In genomic region chr11:3218483-3219280, GRCh38 we compare ENCODE assay signal across 1 cellular context.
TF ChIP-seq lines count a peak whose summit lies in the region.

Gene MRGPRG, minus strand, starts transcription at chr11:3218813. Its CDS starts 0 bp downstream, at chr11:3218813.

TF ChIP-seq in H1, 55 proteins besides CTCF, POLR2A, EP300 and RAD21:
- TF ChIP-seq SIN3A (conservative IDR thresholded peaks at IDR 0.05 in 1 of 2, IDR thresholded peaks at IDR 0.05 in 1 of 2; ENCODE audit: low read depth in 1 of 2, low read length in 2 of 2) (no peak), CBX5 (IDR thresholded peaks at IDR 0.05; ENCODE audit: low read depth, low read length) (no peak), NANOG (IDR thresholded peaks at IDR 0.05; ENCODE audit: insufficient read depth, low read depth, low read length, poor library complexity, severe bottlenecking) (no peak), CHD2 (IDR thresholded peaks at IDR 0.05; ENCODE audit: low read length) (no peak), JUND (IDR thresholded peaks at IDR 0.05; ENCODE audit: low read length) (no peak), SP2 (IDR thresholded peaks at IDR 0.05; ENCODE audit: low read length) (no peak), KDM1A (IDR thresholded peaks at IDR 0.05; ENCODE audit: borderline replicate concordance, low read length) (no peak), BRCA1 (IDR thresholded peaks at IDR 0.05; ENCODE audit: low read depth, low read length) (no peak), POLR2AphosphoS5 (IDR thresholded peaks at IDR 0.05; ENCODE audit: low read depth, low read length) (no peak), RNF2 (IDR thresholded peaks at IDR 0.05; ENCODE audit: borderline replicate concordance, low read depth, low read length, missing control alignments, poor library complexity, severe bottlenecking) (no peak), JUN (IDR thresholded peaks at IDR 0.05; ENCODE audit: low read depth, low read length) (no peak), NRF1 (IDR thresholded peaks at IDR 0.05; ENCODE audit: low read depth, low read length) (no peak), HDAC6 (IDR thresholded peaks at IDR 0.05; ENCODE audit: low read depth, low read length) (no peak), EZH2 (IDR thresholded peaks at IDR 0.05; ENCODE audit: low read depth, low read length, severe bottlenecking) (no peak), SP4 (IDR thresholded peaks at IDR 0.05; ENCODE audit: low read length) (no peak), ZNF274 (IDR thresholded peaks at IDR 0.05; ENCODE audit: borderline replicate concordance, extremely low read depth, low read length) (no peak), HDAC2 (IDR thresholded peaks at IDR 0.05; ENCODE audit: borderline replicate concordance in 1 of 2, low read depth in 2 of 2, low read length in 2 of 2) (no peak), KDM5A (IDR thresholded peaks at IDR 0.05; ENCODE audit: low read length) (no peak)
